In the genomic region with DNA sequence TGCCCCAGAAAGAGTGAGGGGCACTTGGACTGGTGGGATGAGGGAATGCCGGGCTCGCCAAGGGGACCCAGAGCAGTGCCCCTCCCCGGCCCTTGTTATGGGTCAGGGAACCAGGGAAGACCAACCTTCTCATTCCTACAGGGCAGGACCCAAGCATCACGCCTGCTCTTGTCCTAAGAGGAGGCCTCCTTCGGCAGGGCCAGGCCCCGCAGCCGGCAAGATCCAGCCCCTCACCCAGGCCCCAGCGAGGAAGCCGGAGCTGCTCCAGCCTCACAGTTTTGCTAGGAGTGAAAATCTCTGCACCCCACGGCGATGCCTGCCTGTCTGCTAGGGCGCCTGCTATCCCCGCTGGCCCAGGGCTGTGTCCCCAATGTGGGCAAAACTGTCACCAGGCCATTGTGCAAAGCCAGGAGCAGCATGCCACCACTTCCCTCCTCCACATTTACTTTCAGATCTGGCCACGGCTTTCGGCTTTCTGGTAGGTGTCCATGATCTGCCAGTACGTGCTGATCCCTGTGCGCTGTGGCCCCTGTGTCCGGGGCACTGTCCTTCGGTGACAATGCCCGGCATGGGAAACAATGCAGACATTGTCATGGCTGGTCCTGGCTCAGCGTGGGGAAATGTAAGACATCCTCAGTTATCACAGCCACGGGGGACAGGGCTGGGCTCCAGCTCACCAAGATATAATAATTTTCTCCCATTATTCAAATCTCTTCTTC, we compare ENCODE assay signal across 1 cellular context.
TF ChIP-seq lines count a peak whose summit lies in the region.

No MANE protein-coding gene starts in this region.

TF ChIP-seq in WTC11, 78 proteins besides CTCF, POLR2A, EP300 and RAD21 (continued from another document):
- TF ChIP-seq, protein P1, sequence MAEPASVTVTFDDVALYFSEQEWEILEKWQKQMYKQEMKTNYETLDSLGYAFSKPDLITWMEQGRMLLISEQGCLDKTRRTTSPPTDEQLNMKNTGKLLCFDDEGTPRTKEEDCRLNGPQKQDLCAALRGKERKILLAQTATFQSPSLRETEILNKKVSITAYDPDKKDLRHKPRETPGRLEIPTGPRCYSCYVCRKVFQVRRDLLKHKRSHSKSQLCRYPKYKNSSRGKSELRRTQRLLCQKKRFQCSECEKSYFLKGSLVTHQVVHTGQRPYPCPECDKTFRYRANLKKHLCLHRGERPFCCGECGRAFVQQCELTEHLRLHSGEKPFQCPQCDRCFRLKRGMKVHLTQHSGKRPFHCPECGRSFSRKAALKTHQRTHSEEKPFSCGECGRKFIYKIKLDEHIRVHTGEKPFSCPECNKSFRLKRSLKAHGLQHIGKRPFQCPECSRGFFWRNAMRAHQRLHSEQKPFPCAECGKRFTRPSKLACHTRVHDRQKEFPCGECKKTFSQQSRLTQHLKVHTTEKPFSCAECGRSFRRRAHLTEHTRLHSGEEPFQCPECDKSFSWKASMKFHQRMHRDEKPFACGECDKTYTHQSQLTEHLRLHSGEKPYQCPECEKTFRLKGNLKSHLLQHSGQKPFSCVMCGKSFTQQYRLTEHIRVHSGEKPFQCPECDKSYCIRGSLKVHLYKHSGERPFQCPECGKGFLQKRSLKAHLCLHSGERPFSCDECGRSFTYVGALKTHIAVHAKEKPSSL (CRISPR knock-in tag; conservative IDR thresholded peaks at IDR 0.05) = no peak
- TF ChIP-seq TEAD1 (CRISPR knock-in tag; IDR thresholded peaks at IDR 0.05) (no peak), IRF2 (CRISPR knock-in tag; IDR thresholded peaks at IDR 0.05; ENCODE audit: borderline replicate concordance, low read depth) (no peak), GRHL2 (CRISPR knock-in tag; IDR thresholded peaks at IDR 0.05; ENCODE audit: insufficient replicate concordance, severe bottlenecking) (no peak), KAT7 (CRISPR knock-in tag; IDR thresholded peaks at IDR 0.05; ENCODE audit: borderline replicate concordance) (no peak), ZNF671 (CRISPR knock-in tag; IDR thresholded peaks at IDR 0.05) (no peak)
- TF ChIP-seq, protein P2, sequence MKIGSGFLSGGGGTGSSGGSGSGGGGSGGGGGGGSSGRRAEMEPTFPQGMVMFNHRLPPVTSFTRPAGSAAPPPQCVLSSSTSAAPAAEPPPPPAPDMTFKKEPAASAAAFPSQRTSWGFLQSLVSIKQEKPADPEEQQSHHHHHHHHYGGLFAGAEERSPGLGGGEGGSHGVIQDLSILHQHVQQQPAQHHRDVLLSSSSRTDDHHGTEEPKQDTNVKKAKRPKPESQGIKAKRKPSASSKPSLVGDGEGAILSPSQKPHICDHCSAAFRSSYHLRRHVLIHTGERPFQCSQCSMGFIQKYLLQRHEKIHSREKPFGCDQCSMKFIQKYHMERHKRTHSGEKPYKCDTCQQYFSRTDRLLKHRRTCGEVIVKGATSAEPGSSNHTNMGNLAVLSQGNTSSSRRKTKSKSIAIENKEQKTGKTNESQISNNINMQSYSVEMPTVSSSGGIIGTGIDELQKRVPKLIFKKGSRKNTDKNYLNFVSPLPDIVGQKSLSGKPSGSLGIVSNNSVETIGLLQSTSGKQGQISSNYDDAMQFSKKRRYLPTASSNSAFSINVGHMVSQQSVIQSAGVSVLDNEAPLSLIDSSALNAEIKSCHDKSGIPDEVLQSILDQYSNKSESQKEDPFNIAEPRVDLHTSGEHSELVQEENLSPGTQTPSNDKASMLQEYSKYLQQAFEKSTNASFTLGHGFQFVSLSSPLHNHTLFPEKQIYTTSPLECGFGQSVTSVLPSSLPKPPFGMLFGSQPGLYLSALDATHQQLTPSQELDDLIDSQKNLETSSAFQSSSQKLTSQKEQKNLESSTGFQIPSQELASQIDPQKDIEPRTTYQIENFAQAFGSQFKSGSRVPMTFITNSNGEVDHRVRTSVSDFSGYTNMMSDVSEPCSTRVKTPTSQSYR (CRISPR knock-in tag; IDR thresholded peaks at IDR 0.05) = no peak
- TF ChIP-seq, protein P3, sequence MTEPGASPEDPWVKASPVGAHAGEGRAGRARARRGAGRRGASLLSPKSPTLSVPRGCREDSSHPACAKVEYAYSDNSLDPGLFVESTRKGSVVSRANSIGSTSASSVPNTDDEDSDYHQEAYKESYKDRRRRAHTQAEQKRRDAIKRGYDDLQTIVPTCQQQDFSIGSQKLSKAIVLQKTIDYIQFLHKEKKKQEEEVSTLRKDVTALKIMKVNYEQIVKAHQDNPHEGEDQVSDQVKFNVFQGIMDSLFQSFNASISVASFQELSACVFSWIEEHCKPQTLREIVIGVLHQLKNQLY (CRISPR knock-in tag; IDR thresholded peaks at IDR 0.05) = no peak
- TF ChIP-seq, protein P4, sequence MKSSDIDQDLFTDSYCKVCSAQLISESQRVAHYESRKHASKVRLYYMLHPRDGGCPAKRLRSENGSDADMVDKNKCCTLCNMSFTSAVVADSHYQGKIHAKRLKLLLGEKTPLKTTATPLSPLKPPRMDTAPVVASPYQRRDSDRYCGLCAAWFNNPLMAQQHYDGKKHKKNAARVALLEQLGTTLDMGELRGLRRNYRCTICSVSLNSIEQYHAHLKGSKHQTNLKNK (CRISPR knock-in tag; IDR thresholded peaks at IDR 0.05) = no peak
